In the genomic region with DNA sequence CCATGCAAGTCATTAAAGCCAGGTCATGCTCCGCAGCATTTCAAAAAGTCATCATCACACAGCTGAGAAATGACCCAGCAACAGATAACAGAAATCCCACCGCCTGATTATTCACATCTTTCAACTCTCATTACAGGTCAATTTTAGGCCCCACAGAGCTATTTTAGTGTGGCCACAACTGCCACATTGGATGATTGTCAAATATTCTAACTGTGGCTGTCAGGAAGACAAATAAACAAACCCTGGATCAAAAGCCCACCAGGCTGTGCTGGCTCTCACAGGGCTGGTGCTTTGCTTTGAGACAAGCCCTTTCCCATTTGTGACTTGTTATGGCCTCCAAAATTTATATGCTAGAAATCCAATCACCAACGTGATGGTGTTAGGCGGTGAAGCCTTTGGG, we compare ENCODE assay signal across 31 cellular contexts.
"Had no signal": no experiment of that assay in that cellular context is flagged by ENCODE, and none has a peak within 500 bp of the region (broad histone marks: within the 10 kb centered on the region; RNA-seq: fewer than 3 reads in every experiment).

No MANE protein-coding gene starts in this region.

- H3K9me3 ChIP-seq: ascending aorta, body of pancreas, breast epithelium had no signal

- H3K4me3 ChIP-seq: ascending aorta, body of pancreas, breast epithelium had no signal

- H3K4me1 ChIP-seq: ascending aorta, body of pancreas, breast epithelium had no signal

- H3K27me3 ChIP-seq: ascending aorta, body of pancreas, brain microvascular endothelial cell, breast epithelium had no signal

- ATAC-seq: activated CD8-positive, alpha-beta T cell treated with anti-CD3 and anti-CD28 coated beads for 36 hours; activated naive CD8-positive, alpha-beta T cell treated with anti-CD3 and anti-CD28 coated beads, Interleukin-2, amount 50 U/mL, for 24 hours; activated T-cell treated with anti-CD3 and anti-CD28 coated beads, Interleukin-2, amount 50 U/mL, for 4 hours; activated T-cell treated with anti-CD3 and anti-CD28 coated beads, Interleukin-2, amount 50 U/mL, for 72 hours; activated T-helper 17 cell treated with anti-CD3 and anti-CD28 coated beads, Interleukin-2, amount 50 U/mL, for 72 hours; body of pancreas; T-cell; T-helper 17 cell had no signal

- H3K27ac ChIP-seq: ascending aorta, body of pancreas, brain microvascular endothelial cell, breast epithelium, VCaP had no signal

- DNase-seq: activated B cell treated with CpG ODN at 0.5 μM for 24 hours; activated CD4-positive, alpha-beta memory T cell treated with anti-CD3 and anti-CD28 coated beads for 36 hours; activated CD4-positive, alpha-beta T cell treated with anti-CD3 and anti-CD28 coated beads for 4 hours; activated CD4-positive, alpha-beta T cell treated with anti-CD3 and anti-CD28 coated beads, Interleukin-2, amount 10 ng/mL, durations not matched to agents 24 days and 14 days; activated CD4-positive, alpha-beta T cell treated with anti-CD3 and anti-CD28 coated beads, Interleukin-2, amount 50 U/mL, for 1 hour; activated CD4-positive, alpha-beta T cell treated with anti-CD3 and anti-CD28 coated beads, Interleukin-2, amount 50 U/mL, for 4 hours; activated CD4-positive, CD25-positive, alpha-beta regulatory T cell treated with anti-CD3 and anti-CD28 coated beads, Interleukin-2, amount 50 U/mL, for 72 hours; activated CD8-positive, alpha-beta memory T cell treated with anti-CD3 and anti-CD28 coated beads, Interleukin-2, amount 50 U/mL, for 4 hours; activated CD8-positive, alpha-beta T cell treated with anti-CD3 and anti-CD28 coated beads for 36 hours; activated effector memory CD4-positive, alpha-beta T cell treated with anti-CD3 and anti-CD28 coated beads, Interleukin-2, amount 50 U/mL, for 16 hours; activated gamma-delta T cell treated with Interleukin-2 at 50 U/mL for 16 hours; activated naive CD4-positive, alpha-beta T cell; activated naive CD4-positive, alpha-beta T cell treated with anti-CD3 and anti-CD28 coated beads for 36 hours; activated naive CD8-positive, alpha-beta T cell treated with anti-CD3 and anti-CD28 coated beads, Interleukin-2, amount 10 ng/mL, durations not matched to agents 7 days and 5 days; activated naive CD8-positive, alpha-beta T cell treated with anti-CD3 and anti-CD28 coated beads, Interleukin-2, amount 50 U/mL, for 24 hours; activated T-cell treated with anti-CD3 and anti-CD28 coated beads for 4 hours; activated T-cell treated with anti-CD3 and anti-CD28 coated beads, Interleukin-2, amount 50 U/mL, for 1 hour; activated T-cell treated with anti-CD3 and anti-CD28 coated beads, Interleukin-2, amount 50 U/mL, for 4 hours; activated T-cell treated with anti-CD3 and anti-CD28 coated beads, Interleukin-2, amount 50 U/mL, for 72 hours; amygdala; anterior cingulate cortex; body of pancreas; brain microvascular endothelial cell; central memory CD4-positive, alpha-beta T cell; T-cell; T-helper 17 cell; T1000 had no signal

- H3K36me3 ChIP-seq: ascending aorta, brain microvascular endothelial cell, breast epithelium had no signal
